In genomic region chr1:211487082-211487481, GRCh38 we compare ENCODE assay signal across 19 cellular contexts. TPM values are rescaled to one million over a fixed set of nuclear protein-coding genes. Genes with fewer than 3 reads are reported as not detected.
A peak's percentile ranks its signal among the peaks of the same experiment; 100 is the strongest.
DNase-seq lines count a peak whose midpoint lies in the region; ATAC-seq, FAIRE-seq and TF ChIP-seq lines count a peak whose summit lies in the region.
"Had no signal": no experiment of that assay in that cellular context is flagged by ENCODE, and none has a peak within 500 bp of the region (broad histone marks: within the 10 kb centered on the region; RNA-seq: fewer than 3 reads in every experiment).

No MANE protein-coding gene starts in this region.

- 45% methylated on average over 8 of the region's 8 CpGs for WGBS in HepG2 (ENCODE audit: low lambda C conversion rate)

- H3K36me3 Mint-ChIP-seq in activated CD8-positive, alpha-beta memory T cell treated with anti-CD3 and anti-CD28 coated beads, Interleukin-2, amount 10 ng/mL, durations not matched to agents 7 days and 5 days: no peaks in the 10 kb centered on the region
- H3K36me3 Mint-ChIP-seq in CD4-positive, CD25-positive, alpha-beta regulatory T cell: no peaks in the 10 kb centered on the region
- no peaks in the 10 kb centered on the region for H3K36me3 Mint-ChIP-seq in neural crest cell (ENCODE audit: low read depth)
- H3K36me3 Mint-ChIP-seq: CD4-positive, alpha-beta memory T cell had no signal

- POLR2A ChIA-PET in HepG2 (lab: Yijun Ruan, JAX): no interaction called here

- TF ChIP-seq EP300 in HepG2 (IDR thresholded peaks at IDR 0.05; ENCODE audit: low read depth in 2 of 2, low read length in 2 of 2) (no peak), HepG2 (CRISPR knock-in tag; IDR thresholded peaks at IDR 0.05; ENCODE audit: borderline replicate concordance) (no peak)

- no peak overlapping the region for H3K27ac Mint-ChIP-seq in activated CD8-positive, alpha-beta memory T cell treated with anti-CD3 and anti-CD28 coated beads, Interleukin-2, amount 10 ng/mL, durations not matched to agents 7 days and 5 days
- H3K27ac Mint-ChIP-seq in CD4-positive, CD25-positive, alpha-beta regulatory T cell: peak overlapping the region in 2 of 3 donors; percentile 31 to 47
- peak overlapping the region; percentile 2 for H3K27ac Mint-ChIP-seq in neural crest cell (ENCODE audit: unreplicated experiment)
- H3K27ac Mint-ChIP-seq: CD4-positive, alpha-beta memory T cell had no signal

- TF ChIP-seq POLR2A in HepG2 (IDR thresholded peaks at IDR 0.05; ENCODE audit: insufficient read depth in 1 of 2, low read depth in 2 of 2, low read length in 2 of 2): no peak

- no peak for FAIRE-seq in HepG2 (lab: Jason Lieb, UNC)
- FAIRE-seq: A549, GM12878 had no signal

- H3K4me1 Mint-ChIP-seq in activated CD8-positive, alpha-beta memory T cell treated with anti-CD3 and anti-CD28 coated beads, Interleukin-2, amount 10 ng/mL, durations not matched to agents 7 days and 5 days: no peaks in the 10 kb centered on the region
- H3K4me1 Mint-ChIP-seq in CD4-positive, CD25-positive, alpha-beta regulatory T cell: no peaks in the 10 kb centered on the region
- peaks cover 30% of the 10 kb centered on the region for H3K4me1 Mint-ChIP-seq in neural crest cell
- H3K4me1 Mint-ChIP-seq: CD4-positive, alpha-beta memory T cell had no signal

- in situ Hi-C loops in HepG2 (cut with HindIII; ENCODE audit: extremely low pct_ligation_motif_present, low pct_unique_long_range_greater_than_20kb): no loop called here

- no peaks in the 10 kb centered on the region for H4K20me1 ChIP-seq in HepG2 (ENCODE audit: insufficient read depth, low read length)

- H3K9me3 Mint-ChIP-seq in activated CD8-positive, alpha-beta memory T cell treated with anti-CD3 and anti-CD28 coated beads, Interleukin-2, amount 10 ng/mL, durations not matched to agents 7 days and 5 days (ENCODE audit: low read depth): no peaks in the 10 kb centered on the region
- H3K9me3 Mint-ChIP-seq in CD4-positive, CD25-positive, alpha-beta regulatory T cell: no peaks in the 10 kb centered on the region
- no peaks in the 10 kb centered on the region for H3K9me3 Mint-ChIP-seq in neural crest cell
- H3K9me3 Mint-ChIP-seq: CD4-positive, alpha-beta memory T cell; H9 had no signal

- DNase-seq in activated CD8-positive, alpha-beta memory T cell treated with anti-CD3 and anti-CD28 coated beads for 24 hours: peak; percentile 15
- DNase-seq in activated CD8-positive, alpha-beta memory T cell treated with anti-CD3 and anti-CD28 coated beads, Interleukin-2, amount 10 ng/mL, durations not matched to agents 7 days and 5 days: no peak
- DNase-seq in CD4-positive, CD25-positive, alpha-beta regulatory T cell: no peak
- DNase-seq in WERI-Rb-1 (peak; percentile 82), neural crest cell (ENCODE audit: low read depth, low spot score) (no peak), HepG2 (ENCODE audit: low spot score) (no peak), MG63 (no peak)
- no peak for DNase-seq in activated T-cell treated with anti-CD3 and anti-CD28 coated beads, Interleukin-2, amount 50 U/mL, for 48 hours
- DNase-seq: AML-193; CD4-positive, alpha-beta memory T cell; DMS79 treated with DMSO at 0.1 percent for 48 hours; GF-D8; GOT3; H9 had no signal

- no peaks in the 10 kb centered on the region for H3K36me3 ChIP-seq in CD4-positive, CD25-positive, alpha-beta regulatory T cell (ENCODE audit: control insufficient read depth, insufficient read depth, low read length)
- H3K36me3 ChIP-seq in WERI-Rb-1 (peaks cover 59% of the 10 kb centered on the region), HepG2 (replicated peaks in 1 of 2; ENCODE audit: control insufficient read depth in 1 of 2, insufficient read depth in 2 of 2, low read length in 2 of 2) (no peaks in the 10 kb centered on the region), MG63 (no peaks in the 10 kb centered on the region)

- no peaks in the 10 kb centered on the region for H3K27me3 ChIP-seq in CD4-positive, CD25-positive, alpha-beta regulatory T cell (ENCODE audit: control insufficient read depth, insufficient read depth, low read length)
- H3K27me3 ChIP-seq in WERI-Rb-1 (ENCODE audit: insufficient read depth, low read depth, severe bottlenecking): no peaks in the 10 kb centered on the region
- H3K27me3 ChIP-seq in HepG2 (ENCODE audit: control insufficient read depth in 1 of 2, insufficient read depth in 2 of 2, low read length in 2 of 2): peaks cover 3 to 46% of the 10 kb centered on the region in 2 experiments; a peak in 4 of 5 replicates
- H3K27me3 ChIP-seq in MG63: no peaks in the 10 kb centered on the region

- no peak overlapping the region for H3K4me3 ChIP-seq in CD4-positive, CD25-positive, alpha-beta regulatory T cell (ENCODE audit: low read depth, low read length)
- H3K4me3 ChIP-seq in WERI-Rb-1 (ENCODE audit: low read depth, low read length): peak overlapping the region; percentile 25
- H3K4me3 ChIP-seq in HepG2 (replicated peaks in 1 of 3; ENCODE audit: insufficient read depth in 1 of 3, low read depth in 2 of 3, low read length in 3 of 3): no peak overlapping the region
- H3K4me3 ChIP-seq in MG63: no peak overlapping the region
- H3K4me3 ChIP-seq: A549, GM12878 had no signal

- no peak for TF ChIP-seq CTCF in WERI-Rb-1 (IDR thresholded peaks at IDR 0.05; ENCODE audit: low read depth, low read length)
- no peak for TF ChIP-seq CTCF in neural crest cell (conservative IDR thresholded peaks at IDR 0.05)
- no peak for TF ChIP-seq CTCF in HepG2 (CRISPR knock-in tag; IDR thresholded peaks at IDR 0.05)

- no peaks in the 10 kb centered on the region for H3K4me1 ChIP-seq in CD4-positive, CD25-positive, alpha-beta regulatory T cell (ENCODE audit: control insufficient read depth, insufficient read depth, low read length, poor library complexity, severe bottlenecking)
- no peaks in the 10 kb centered on the region for H3K4me1 ChIP-seq in HepG2 (ENCODE audit: insufficient read depth, low read length)
- H3K4me1 ChIP-seq: A549 had no signal

- no peaks in the 10 kb centered on the region for H3K9me3 ChIP-seq in CD4-positive, CD25-positive, alpha-beta regulatory T cell (ENCODE audit: control insufficient read depth in 2 of 2, low read length in 2 of 2)
- no peaks in the 10 kb centered on the region for H3K9me3 ChIP-seq in WERI-Rb-1 (ENCODE audit: severe bottlenecking)
- H3K9me3 ChIP-seq in HepG2 (ENCODE audit: low read length): no peaks in the 10 kb centered on the region
- no peaks in the 10 kb centered on the region for H3K9me3 ChIP-seq in MG63
- H3K9me3 ChIP-seq: A549 had no signal

- H3K27me3 Mint-ChIP-seq in activated CD8-positive, alpha-beta memory T cell treated with anti-CD3 and anti-CD28 coated beads, Interleukin-2, amount 10 ng/mL, durations not matched to agents 7 days and 5 days: peaks cover 8% of the 10 kb centered on the region
- peaks cover 2% of the 10 kb centered on the region for H3K27me3 Mint-ChIP-seq in CD4-positive, CD25-positive, alpha-beta regulatory T cell
- no peaks in the 10 kb centered on the region for H3K27me3 Mint-ChIP-seq in neural crest cell (ENCODE audit: low read depth)

- no peak overlapping the region for H3K4me3 Mint-ChIP-seq in activated CD8-positive, alpha-beta memory T cell treated with anti-CD3 and anti-CD28 coated beads, Interleukin-2, amount 10 ng/mL, durations not matched to agents 7 days and 5 days
- H3K4me3 Mint-ChIP-seq in CD4-positive, CD25-positive, alpha-beta regulatory T cell: no peak overlapping the region
- H3K4me3 Mint-ChIP-seq in neural crest cell: no peak overlapping the region
- H3K4me3 Mint-ChIP-seq: CD4-positive, alpha-beta memory T cell; H9 had no signal

- no peak for ATAC-seq in activated CD8-positive, alpha-beta memory T cell treated with anti-CD3 and anti-CD28 coated beads, Interleukin-2, amount 10 ng/mL, durations not matched to agents 7 days and 5 days
- no peak for ATAC-seq in CD4-positive, CD25-positive, alpha-beta regulatory T cell (ENCODE audit: low read depth in 2 of 2)
- no peak for ATAC-seq in HepG2
- ATAC-seq: A549, GM12878 had no signal

- intact Hi-C loops in HepG2 (cut with micrococcal nuclease; ENCODE audit: unreplicated experiment): no loop called here

- no peaks in the 10 kb centered on the region for H3K79me2 ChIP-seq in HepG2 (ENCODE audit: insufficient read depth, low read length)

- H3K27ac ChIP-seq in CD4-positive, CD25-positive, alpha-beta regulatory T cell (ENCODE audit: insufficient read depth, low read length, poor library complexity, severe bottlenecking): no peak overlapping the region
- H3K27ac ChIP-seq in WERI-Rb-1: peak overlapping the region; percentile 98
- H3K27ac ChIP-seq in HepG2 (ENCODE audit: extremely low read length, insufficient read depth, low read length): no peak overlapping the region
- H3K27ac ChIP-seq: 22Rv1, A549, C4-2B had no signal

- H3K9ac ChIP-seq in HepG2 (ENCODE audit: insufficient read depth, low read depth, low read length): no peak overlapping the region

- no peak overlapping the region for H3K4me2 ChIP-seq in HepG2 (ENCODE audit: low read depth, low read length)
- H3K4me2 ChIP-seq: A549 had no signal

- BruUV-seq in HepG2 (replicated peaks; lab: Mats Ljungman, UMichigan): no TSS peak

- H2AFZ ChIP-seq in HepG2 (ENCODE audit: low read length): no peak overlapping the region

- CTCF ChIA-PET in activated CD8-positive, alpha-beta memory T cell treated with anti-CD3 and anti-CD28 coated beads, Interleukin-2, amount 10 ng/mL, durations not matched to agents 7 days and 5 days (lab: Charles Lee): interaction anchor here (1.2 to 2.5 kb wide), 3 partner anchors 11 to 163 kb away, joined by 3 to 8 read pairs (median 4); no protein-coding TSS in a partner anchor
- CTCF ChIA-PET in HepG2 (lab: Yijun Ruan, JAX; ENCODE audit: low intra/inter-chr PET ratio, low total read pairs): no interaction called here

- no peak for TF ChIP-seq RAD21 in HepG2 (CRISPR knock-in tag; IDR thresholded peaks at IDR 0.05)

RNA-seq across cellular contexts. Expression of gene RD3, which starts 4.9 kb away (rescaled TPM):
- total RNA-seq in activated CD8-positive, alpha-beta memory T cell treated with anti-CD3 and anti-CD28 coated beads, Interleukin-2, amount 10 ng/mL, durations not matched to agents 7 days and 5 days: not detected
- total RNA-seq in CD4-positive, CD25-positive, alpha-beta regulatory T cell: not detected
- not detected for polyA plus RNA-seq in CD4-positive, CD25-positive, alpha-beta regulatory T cell
- total RNA-seq in neural crest cell: 0.14 and 0.18 TPM in 2 replicates
- not detected in 2 replicates for total RNA-seq in HepG2 (2016; rRNA removed; fragmentation: Illumina TruSeq; extraction: Trizol)
- total RNA-seq in HepG2 (2016; cell fraction: cytosol; rRNA removed; fragmentation: Illumina TruSeq; extraction: Trizol; ENCODE audit: low read depth): not detected in 2 replicates
- total RNA-seq in HepG2 (2016; cell fraction: insoluble cytoplasmic fraction; rRNA removed; fragmentation: Illumina TruSeq; extraction: Trizol): not detected in 2 replicates
- total RNA-seq in HepG2 (2016; cell fraction: membrane; rRNA removed; fragmentation: Illumina TruSeq; extraction: Trizol): not detected in 2 replicates
- not detected in 2 replicates for total RNA-seq in HepG2 (2016; cell fraction: nucleus; rRNA removed; fragmentation: Illumina TruSeq; extraction: Trizol)
- polyA plus RNA-seq in HepG2 (2011; rRNA removed): not detected in 2 replicates
- not detected in 2 replicates for polyA plus RNA-seq in HepG2 (2011; cell fraction: cytosol; rRNA removed)
- not detected in 2 replicates for polyA plus RNA-seq in HepG2 (2011; cell fraction: nucleus; rRNA removed)
- not detected in 2 replicates for polyA plus RNA-seq in HepG2 (2012)
- not detected in 2 replicates for polyA plus RNA-seq in HepG2 (2016; cell fraction: cytosol; fragmentation: Illumina TruSeq; extraction: Trizol; ENCODE audit: low read depth)
- not detected in 2 replicates for polyA plus RNA-seq in HepG2 (2016; cell fraction: insoluble cytoplasmic fraction; fragmentation: Illumina TruSeq; extraction: Trizol; ENCODE audit: low read depth)
- not detected in 2 replicates for polyA plus RNA-seq in HepG2 (2016; cell fraction: membrane; fragmentation: Illumina TruSeq; extraction: Trizol; ENCODE audit: low read depth)
- not detected in 2 replicates for polyA plus RNA-seq in HepG2 (2016; cell fraction: nucleus; fragmentation: Illumina TruSeq; extraction: Trizol; ENCODE audit: insufficient read depth, low read depth)
- not detected in 2 replicates for polyA minus RNA-seq in HepG2 (2011; rRNA and poly(A)+ RNA removed; ENCODE audit: low replicate concordance)
- polyA minus RNA-seq in HepG2 (2011; cell fraction: cytosol; rRNA and poly(A)+ RNA removed): not detected in 2 replicates
- polyA minus RNA-seq in HepG2 (2011; cell fraction: nucleus; rRNA and poly(A)+ RNA removed): not detected in 2 replicates
- not detected in 2 replicates for total RNA-seq in MG63 (2014; rRNA removed; shearing (Covaris generic); ENCODE audit: low replicate concordance)
- total RNA-seq: CD4-positive, alpha-beta memory T cell; GM12878; H9 had no signal
- polyA plus RNA-seq: A549; BJ; CD4-positive, alpha-beta memory T cell; GM12878 had no signal

Comparison
In these comparisons a context has a peak if more than half of its experiments do, and no peak if none do; other contexts are left out.
1. DNase-seq: peak in activated CD8-positive, alpha-beta memory T cell treated with anti-CD3 and anti-CD28 coated beads for 24 hours (single experiment) and WERI-Rb-1 (single experiment); none in activated CD8-positive, alpha-beta memory T cell treated with anti-CD3 and anti-CD28 coated beads, Interleukin-2, amount 10 ng/mL, durations not matched to agents 7 days and 5 days (single experiment), CD4-positive, CD25-positive, alpha-beta regulatory T cell (0 of 3), neural crest cell (single experiment), HepG2 (single experiment), MG63 (single experiment) and activated T-cell treated with anti-CD3 and anti-CD28 coated beads, Interleukin-2, amount 50 U/mL, for 48 hours (0 of 2).